ENCODE assay signal across 8 cellular contexts in genomic region chr16:48608452-48608851, GRCh38. TPM values are rescaled to one million over a fixed set of nuclear protein-coding genes. Genes with fewer than 3 reads are reported as not detected.
DNase-seq lines count a peak whose midpoint lies in the region; ATAC-seq and TF ChIP-seq lines count a peak whose summit lies in the region.

No MANE protein-coding gene starts in this region.

- H2BK12ac ChIP-seq in neuronal stem cell (ENCODE audit: low read length), result no peak overlapping the region

- peaks cover 0 to 21% (median 7%) of the 10 kb centered on the region in 11 experiments; a peak in 7 of 22 replicates for H3K9me3 ChIP-seq in BLaER1 treated with 17β-estradiol and CSF1 and Interleukin-3, amounts not matched to agents 10 nM and 100 nM (replicated peaks in 1 of 11)
- H3K9me3 ChIP-seq in Loucy (ENCODE audit: insufficient read depth, low read depth, low read length) (no peaks in the 10 kb centered on the region), colonic mucosa (no peaks in the 10 kb centered on the region), neuronal stem cell (replicated peaks in 1 of 2; ENCODE audit: control insufficient read depth in 2 of 2, insufficient read depth in 1 of 2, low read depth in 1 of 2, low read length in 2 of 2) (peaks cover 0 to 26% of the 10 kb centered on the region in 2 donors)

- H2AFZ ChIP-seq in Loucy (ENCODE audit: low read length) (no peak overlapping the region), neuronal stem cell (ENCODE audit: low read length) (no peak overlapping the region)

- peaks cover 77% of the 10 kb centered on the region for H3K79me2 ChIP-seq in Loucy (ENCODE audit: insufficient read depth, low read length)

- no peak overlapping the region for H3K23ac ChIP-seq in neuronal stem cell (ENCODE audit: low read depth, low read length, poor library complexity)

- H2BK120ac ChIP-seq in neuronal stem cell (ENCODE audit: low read depth, low read length), result no peak overlapping the region

- no CpG with 5 or more reads among the region's 3 CpGs for WGBS in neuronal stem cell (ENCODE audit: extremely low coverage in 2 of 2, insufficient read length in 2 of 2, insufficient replicate concordance in 1 of 2), 2 donors

- peaks cover 58 to 88% (median 68%) of the 10 kb centered on the region in 10 experiments for H3K4me1 ChIP-seq in BLaER1 treated with 17β-estradiol and CSF1 and Interleukin-3, amounts not matched to agents 10 nM and 100 nM
- H3K4me1 ChIP-seq in Loucy (ENCODE audit: insufficient read depth, low read length, poor library complexity, severe bottlenecking) (peaks cover 74% of the 10 kb centered on the region), colonic mucosa (peaks cover 18% of the 10 kb centered on the region), neuronal stem cell (ENCODE audit: control insufficient read depth in 2 of 2, insufficient read depth in 1 of 2, low read depth in 1 of 2, low read length in 2 of 2) (peaks cover 2 to 24% of the 10 kb centered on the region in 2 donors)

- H4K20me1 ChIP-seq in BLaER1 treated with 17β-estradiol and CSF1 and Interleukin-3, amounts not matched to agents 10 nM and 100 nM, result peaks cover 34 to 59% (median 56%) of the 10 kb centered on the region in 11 experiments; a peak in 21 of 22 replicates
- H4K20me1 ChIP-seq in Loucy (ENCODE audit: insufficient read depth, low read length, poor library complexity, severe bottlenecking), result peaks cover 45% of the 10 kb centered on the region

- H3K4me3 ChIP-seq in BLaER1 treated with 17β-estradiol and CSF1 and Interleukin-3, amounts not matched to agents 10 nM and 100 nM, result peak overlapping the region; percentile 87 to 98 (median 95)
- peak overlapping the region; percentile 84 for H3K4me3 ChIP-seq in Loucy (ENCODE audit: low read length, poor library complexity, severe bottlenecking)
- peak overlapping the region; percentile 79 for H3K4me3 ChIP-seq in colonic mucosa
- H3K4me3 ChIP-seq in neuronal stem cell (ENCODE audit: low read length in 2 of 2), result peak overlapping the region in 1 of 2 donors; percentile 100

- no peaks in the 10 kb centered on the region for H3K9me2 ChIP-seq in Loucy (replicated peaks; ENCODE audit: low read depth, low read length)

- H3K36me3 ChIP-seq in BLaER1 treated with 17β-estradiol and CSF1 and Interleukin-3, amounts not matched to agents 10 nM and 100 nM, result peaks cover 4 to 36% (median 29%) of the 10 kb centered on the region in 11 experiments; a peak in 17 of 22 replicates
- H3K36me3 ChIP-seq in Loucy (ENCODE audit: insufficient read depth, low read length) (no peaks in the 10 kb centered on the region), colonic mucosa (no peaks in the 10 kb centered on the region), neuronal stem cell (replicated peaks in 1 of 2; ENCODE audit: control insufficient read depth in 2 of 2, insufficient read depth in 2 of 2, low read length in 2 of 2) (peaks cover 0 to 44% of the 10 kb centered on the region in 2 donors)

- H3K4me2 ChIP-seq in BLaER1 treated with 17β-estradiol and CSF1 and Interleukin-3, amounts not matched to agents 10 nM and 100 nM, result peak overlapping the region; percentile 81 to 99 (median 92)
- H3K4me2 ChIP-seq in Loucy (ENCODE audit: low read depth, low read length, poor library complexity, severe bottlenecking), result peak overlapping the region; percentile 85
- peak overlapping the region; percentile 24 for H3K4me2 ChIP-seq in neuronal stem cell (ENCODE audit: insufficient read depth, low read length, poor library complexity, severe bottlenecking)

- H3K14ac ChIP-seq in neuronal stem cell (ENCODE audit: low read length), result no peak overlapping the region

- peaks cover 20% of the 10 kb centered on the region for H3K79me1 ChIP-seq in neuronal stem cell (ENCODE audit: low read depth, low read length)

- ATAC-seq in GM19455 (IDR thresholded peaks at IDR 0.05; ENCODE audit: unreplicated experiment) (peak; percentile 37), HG03196 (IDR thresholded peaks at IDR 0.05; ENCODE audit: unreplicated experiment) (no peak)

- H3K27ac ChIP-seq in BLaER1 treated with 17β-estradiol and CSF1 and Interleukin-3, amounts not matched to agents 10 nM and 100 nM, result peak overlapping the region in 8 of 11 experiments; percentile 87 to 96 (median 92); a peak in 10 of 22 replicates
- H3K27ac ChIP-seq in colonic mucosa, result peak overlapping the region; percentile 91
- H3K27ac ChIP-seq in neuronal stem cell (replicated peaks; ENCODE audit: low read length), result no peak overlapping the region

- DNase-seq in colonic mucosa (no peak), neuronal stem cell (ENCODE audit: low spot score) (no peak), NCI-H2196 (lab: John Stamatoyannopoulos, UW; ENCODE audit: unreplicated experiment) (no peak), nucleus accumbens (lab: John Stamatoyannopoulos, UW) (no peak)

- TF ChIP-seq CTCF in Loucy (conservative IDR thresholded peaks at IDR 0.05; ENCODE audit: low read length) (no peak), colonic mucosa (IDR thresholded peaks at IDR 0.05) (no peak)

- H3K4ac ChIP-seq in neuronal stem cell (ENCODE audit: low read length), result no peak overlapping the region

- no peak overlapping the region for H4K91ac ChIP-seq in neuronal stem cell (ENCODE audit: low read depth, low read length, poor library complexity)

- no peak overlapping the region for H4K8ac ChIP-seq in neuronal stem cell (ENCODE audit: low read depth, low read length)

- peaks cover 4% of the 10 kb centered on the region for H3F3A ChIP-seq in Loucy (ENCODE audit: low read depth)

- H3K18ac ChIP-seq in neuronal stem cell (ENCODE audit: low read length), result no peak overlapping the region

- no peaks in the 10 kb centered on the region for H3K27me3 ChIP-seq in BLaER1 treated with 17β-estradiol and CSF1 and Interleukin-3, amounts not matched to agents 10 nM and 100 nM
- H3K27me3 ChIP-seq in Loucy (ENCODE audit: insufficient read depth, low read length, poor library complexity, severe bottlenecking) (no peaks in the 10 kb centered on the region), colonic mucosa (no peaks in the 10 kb centered on the region), neuronal stem cell (ENCODE audit: control insufficient read depth in 3 of 3, insufficient read depth in 3 of 3, low read depth in 1 of 3, low read length in 3 of 3) (no peaks in the 10 kb centered on the region)

- peak overlapping the region; percentile 87 to 96 (median 93) for H3K9ac ChIP-seq in BLaER1 treated with 17β-estradiol and CSF1 and Interleukin-3, amounts not matched to agents 10 nM and 100 nM
- H3K9ac ChIP-seq in Loucy (ENCODE audit: low read depth, low read length, poor library complexity, severe bottlenecking), result peak overlapping the region; percentile 87
- peak overlapping the region; percentile 17 to 61 for H3K9ac ChIP-seq in colonic mucosa (ENCODE audit: low read depth in 2 of 2, low read length in 2 of 2)
- H3K9ac ChIP-seq in neuronal stem cell (ENCODE audit: low read depth, low read length, poor library complexity), result no peak overlapping the region

- H2AK5ac ChIP-seq in neuronal stem cell (ENCODE audit: low read depth, low read length), result no peak overlapping the region

- H2BK15ac ChIP-seq in neuronal stem cell (ENCODE audit: low read length), result no peak overlapping the region

- intact Hi-C loops in colonic mucosa (cut with DNase I), result no loop called here

- no peak overlapping the region for H2BK5ac ChIP-seq in neuronal stem cell (ENCODE audit: low read length)

RNA-seq across cellular contexts. Expression of gene N4BP1, which starts 1.5 kb away (rescaled TPM):
- total RNA-seq in colonic mucosa, result 10 to 100 TPM; 27.1 to 40.7 TPM
- polyA plus RNA-seq in neuronal stem cell (2013, experiment 1 of 2), result 16.8 TPM
- 18.2 TPM for polyA plus RNA-seq in neuronal stem cell (2013, experiment 2 of 2)

Comparison
In these comparisons a context has a peak if more than half of its experiments do, and no peak if none do; other contexts are left out.
1. H3K4me2 ChIP-seq: peak in every context shown above with its lines; median percentile 92 in BLaER1 treated with 17β-estradiol and CSF1 and Interleukin-3, amounts not matched to agents 10 nM and 100 nM; 85 in Loucy; 24 in neuronal stem cell.